ENCODE assay signal across 1 cellular context in genomic region chr17:76138234-76138895, GRCh38.
TF ChIP-seq lines count a peak whose summit lies in the region.

No MANE protein-coding gene starts in this region.

TF ChIP-seq in HepG2, 621 proteins besides CTCF, POLR2A, EP300 and RAD21 (continued from another document and continues in another):
- TF ChIP-seq TFDP2 (CRISPR knock-in tag; IDR thresholded peaks at IDR 0.05) (no peak), MYNN (CRISPR knock-in tag; IDR thresholded peaks at IDR 0.05; ENCODE audit: low read depth) (peak; percentile 60; the same call in 1 of the 2 replicates), ATF6 (CRISPR knock-in tag; conservative IDR thresholded peaks at IDR 0.05) (no peak), PHF8 (CRISPR knock-in tag; IDR thresholded peaks at IDR 0.05) (peak; percentile 75; the same call in 1 of the 2 replicates), TAF15 (IDR thresholded peaks at IDR 0.05; ENCODE audit: low read depth, low read length, poor library complexity, severe bottlenecking) (no peak), ZBTB38 (CRISPR knock-in tag; IDR thresholded peaks at IDR 0.05) (no peak; the same call in 1 of the 2 replicates), ZBTB4 (CRISPR knock-in tag; IDR thresholded peaks at IDR 0.05; ENCODE audit: borderline replicate concordance) (peak; percentile 55; the same call in 1 of the 2 replicates), MAX (IDR thresholded peaks at IDR 0.05) (peak; percentile 72), HNRNPUL1 (IDR thresholded peaks at IDR 0.05; ENCODE audit: low read depth, low read length) (no peak), ISL2 (CRISPR knock-in tag; IDR thresholded peaks at IDR 0.05) (peak; percentile 80), ATRX (CRISPR knock-in tag; IDR thresholded peaks at IDR 0.05; ENCODE audit: borderline replicate concordance) (no peak), ZNF784 (CRISPR knock-in tag; IDR thresholded peaks at IDR 0.05; ENCODE audit: borderline replicate concordance) (peak; percentile 72), ZNF574 (CRISPR knock-in tag; IDR thresholded peaks at IDR 0.05) (peak; percentile 71; the same call in 1 of the 2 replicates), TSC22D2 (CRISPR knock-in tag; IDR thresholded peaks at IDR 0.05; ENCODE audit: borderline replicate concordance) (0 out of 2 replicates have a peak, but pooled peaks have one; percentile 20), ZFP62 (CRISPR knock-in tag; IDR thresholded peaks at IDR 0.05) (no peak), HHEX (CRISPR knock-in tag; IDR thresholded peaks at IDR 0.05) (peak; percentile 48), HNF4G (IDR thresholded peaks at IDR 0.05; ENCODE audit: borderline replicate concordance, low read depth, low read length) (peak; percentile 32; the same call in 1 of the 2 replicates), HNF4G (CRISPR knock-in tag; IDR thresholded peaks at IDR 0.05; ENCODE audit: borderline replicate concordance, low read depth) (peak; percentile 55), ZBTB21 (CRISPR knock-in tag; IDR thresholded peaks at IDR 0.05) (no peak), ZNF530 (CRISPR knock-in tag; IDR thresholded peaks at IDR 0.05; ENCODE audit: low read depth) (no peak), NFE2 (CRISPR knock-in tag; IDR thresholded peaks at IDR 0.05) (no peak), HINFP (CRISPR knock-in tag; IDR thresholded peaks at IDR 0.05; ENCODE audit: low read depth) (no peak; the same call in 1 of the 2 replicates), FOXK1 (CRISPR knock-in tag; IDR thresholded peaks at IDR 0.05; ENCODE audit: borderline replicate concordance, low read depth) (peak; percentile 60; the same call in 1 of the 2 replicates), EED (CRISPR knock-in tag; IDR thresholded peaks at IDR 0.05) (no peak), ZSCAN29 (CRISPR knock-in tag; conservative IDR thresholded peaks at IDR 0.05) (0 out of 2 replicates have a peak, but pooled peaks have one; percentile 54), FOXK2 (IDR thresholded peaks at IDR 0.05) (no peak), TAF1 (CRISPR knock-in tag; IDR thresholded peaks at IDR 0.05) (peak; percentile 71), SSRP1 (CRISPR knock-in tag; IDR thresholded peaks at IDR 0.05) (no peak), MXD1 (CRISPR knock-in tag; IDR thresholded peaks at IDR 0.05) (0 out of 2 replicates have a peak, but pooled peaks have one; percentile 19), JUN (CRISPR knock-in tag; IDR thresholded peaks at IDR 0.05) (peak; percentile 7; the same call in 1 of the 2 replicates), FOSL1 (CRISPR knock-in tag; IDR thresholded peaks at IDR 0.05; ENCODE audit: borderline replicate concordance) (0 out of 2 replicates have a peak, but pooled peaks have one; percentile 16), THYN1 (CRISPR knock-in tag; IDR thresholded peaks at IDR 0.05; ENCODE audit: borderline replicate concordance, low read depth) (no peak), RBM39 (IDR thresholded peaks at IDR 0.05; ENCODE audit: low read depth, low read length, poor library complexity, severe bottlenecking) (no peak), GRHL1 (CRISPR knock-in tag; conservative IDR thresholded peaks at IDR 0.05) (no peak), ZFYVE20 (CRISPR knock-in tag; IDR thresholded peaks at IDR 0.05; ENCODE audit: borderline replicate concordance, low read depth) (no peak), KDM6A (CRISPR knock-in tag; IDR thresholded peaks at IDR 0.05; ENCODE audit: low read depth) (peak; percentile 79; the same call in 1 of the 2 replicates), ZSCAN31 (CRISPR knock-in tag; IDR thresholded peaks at IDR 0.05; ENCODE audit: low read depth) (peak; percentile 73; the same call in 1 of the 2 replicates), RFX5 (IDR thresholded peaks at IDR 0.05; ENCODE audit: low read depth, low read length) (no peak), HNRNPLL (IDR thresholded peaks at IDR 0.05; ENCODE audit: low read depth, low read length, poor library complexity, severe bottlenecking) (peak; percentile 22), MEF2D (CRISPR knock-in tag; IDR thresholded peaks at IDR 0.05) (peak; percentile 81), SALL1 (CRISPR knock-in tag; IDR thresholded peaks at IDR 0.05) (peak; percentile 95), ZNF564 (CRISPR knock-in tag; IDR thresholded peaks at IDR 0.05) (peak; percentile 24; the same call in 1 of the 2 replicates), ZNF580 (CRISPR knock-in tag; IDR thresholded peaks at IDR 0.05; ENCODE audit: borderline replicate concordance, low read depth) (peak; percentile 95; the same call in 1 of the 2 replicates), NPAS2 (CRISPR knock-in tag; IDR thresholded peaks at IDR 0.05; ENCODE audit: borderline replicate concordance) (peak; percentile 81; the same call in 1 of the 2 replicates), PAXIP1 (CRISPR knock-in tag; conservative IDR thresholded peaks at IDR 0.05) (peak; percentile 97)
